ENCODE assay signal across 8 cellular contexts in the genomic region with DNA sequence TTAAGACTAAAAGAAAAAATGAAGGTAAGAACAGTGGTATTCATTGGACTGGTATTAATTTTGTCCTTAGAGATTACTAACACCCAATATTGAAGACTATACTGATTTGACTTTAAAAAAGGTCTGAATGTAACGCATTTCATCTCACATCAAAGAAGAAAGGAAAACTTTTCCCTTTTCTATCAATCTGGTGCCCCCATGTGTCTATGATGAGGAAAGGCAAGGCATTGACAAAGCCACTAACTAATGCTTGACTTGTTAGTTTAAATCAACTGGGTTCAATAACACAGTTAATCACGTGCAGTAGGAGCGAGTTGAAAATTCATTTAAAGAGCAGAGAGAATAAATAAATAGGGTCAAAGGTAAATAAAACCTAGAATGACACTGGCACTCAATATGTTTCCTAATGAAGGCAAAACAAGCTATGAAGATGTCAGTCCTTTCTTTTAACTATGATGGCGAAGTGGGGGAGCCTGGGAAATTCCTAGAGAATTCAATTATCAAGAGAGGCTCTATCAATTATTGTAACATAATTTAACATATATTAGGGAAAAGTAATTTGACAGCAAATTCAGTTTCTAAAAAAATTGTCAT.
DNase-seq lines count a peak whose midpoint lies in the region; ATAC-seq, FAIRE-seq and TF ChIP-seq lines count a peak whose summit lies in the region.

No MANE protein-coding gene starts in this region.

- no peak overlapping the region for H3K56ac ChIP-seq in mesendoderm (ENCODE audit: low read length)

- no peak overlapping the region for H2BK15ac ChIP-seq in mesendoderm (replicated peaks; ENCODE audit: low read depth)

- H3K36me3 ChIP-seq in mesendoderm (ENCODE audit: control insufficient read depth, insufficient read depth, low read length), result no peaks in the 10 kb centered on the region

- ATAC-seq in HG02840 (IDR thresholded peaks at IDR 0.05; ENCODE audit: low FRiP score, unreplicated experiment), result no peak

- H3K79me2 ChIP-seq in mesendoderm (ENCODE audit: control insufficient read depth, insufficient read depth, low read length), result no peaks in the 10 kb centered on the region

- H3K4me1 ChIP-seq in mesendoderm (ENCODE audit: control insufficient read depth, low read depth, low read length), result no peaks in the 10 kb centered on the region

- TF ChIP-seq CTCF in GM13976 (IDR thresholded peaks at IDR 0.05; ENCODE audit: borderline replicate concordance, control extremely low read depth, extremely low read depth, insufficient read depth, missing control alignments), result peak; percentile 51

- DNase-seq in A172 (ENCODE audit: low spot score), result peak; percentile 33
- no peak for DNase-seq in GM13976 (ENCODE audit: low spot score)
- peak; percentile 63 for DNase-seq in NCI-H460 (ENCODE audit: extremely low read depth, low read depth)
- peak; percentile 69 for DNase-seq in mesendoderm
- DNase-seq in stimulated activated CD4-positive, alpha-beta T cell treated with anti-CD3 and anti-CD28 coated beads, Interleukin-12 subunit alpha, Interleukin-12 subunit beta, amount 100 ng/mL, for 4 hours, result no peak
- no peak for DNase-seq in hepatic stellate cell (ENCODE audit: low spot score)

- H2BK5ac ChIP-seq in mesendoderm (ENCODE audit: low read length), result no peak overlapping the region

- no peak overlapping the region for H2AK5ac ChIP-seq in mesendoderm (ENCODE audit: low read length)

- WGBS in mesendoderm (ENCODE audit: extremely low coverage, insufficient coverage, low lambda C conversion rate), result no CpG with 5 or more reads among the region's 4 CpGs

- no peaks in the 10 kb centered on the region for H3K79me1 ChIP-seq in mesendoderm (ENCODE audit: low read length)

- H3K23ac ChIP-seq in mesendoderm (ENCODE audit: low read length), result no peak overlapping the region

- no peak overlapping the region for H4K5ac ChIP-seq in mesendoderm (ENCODE audit: low read length)

- no peak overlapping the region for H3K4ac ChIP-seq in mesendoderm (ENCODE audit: low read depth, low read length)

- no peak overlapping the region for H3K27ac ChIP-seq in mesendoderm (ENCODE audit: low read depth, low read length)

- no peak overlapping the region for H4K8ac ChIP-seq in mesendoderm (ENCODE audit: low read depth, low read length)

- no peak overlapping the region for H3K18ac ChIP-seq in mesendoderm (ENCODE audit: low read length)

- no peaks in the 10 kb centered on the region for H3K27me3 ChIP-seq in mesendoderm (ENCODE audit: insufficient read depth, low read length, poor library complexity)

- in situ Hi-C loops in GM13976 (cut with MboI; ENCODE audit: low sequenced_read_pairs, unreplicated experiment), result loop anchor here (25.0 kb wide), 1 partner anchor 571 kb away; no protein-coding TSS in a partner anchor

- no peak overlapping the region for H3K4me3 ChIP-seq in mesendoderm (ENCODE audit: low read length)

- no peak overlapping the region for H3K4me2 ChIP-seq in mesendoderm (ENCODE audit: low read length)

- H2BK120ac ChIP-seq in mesendoderm (ENCODE audit: low read depth, low read length), result no peak overlapping the region

- peak; percentile 43 for FAIRE-seq in colon (lab: Jason Lieb, UNC)

- no peak overlapping the region for H3K9ac ChIP-seq in mesendoderm (ENCODE audit: low read length)

Comparison
In these comparisons a context has a peak if more than half of its experiments do, and no peak if none do; other contexts are left out.
1. DNase-seq: peak in A172 (single experiment), NCI-H460 (single experiment) and mesendoderm (single experiment); none in GM13976 (single experiment), stimulated activated CD4-positive, alpha-beta T cell treated with anti-CD3 and anti-CD28 coated beads, Interleukin-12 subunit alpha, Interleukin-12 subunit beta, amount 100 ng/mL, for 4 hours (single experiment) and hepatic stellate cell (single experiment).